15 cellular contexts compared by ENCODE assay signal in genomic region chr19:3456925-3457530, GRCh38. TPM values are rescaled to one million over a fixed set of nuclear protein-coding genes. Genes with fewer than 3 reads are reported as not detected.
DNase-seq lines count a peak whose midpoint lies in the region; ATAC-seq and TF ChIP-seq lines count a peak whose summit lies in the region.
"Had no signal": no experiment of that assay in that cellular context is flagged by ENCODE, and none has a peak within 500 bp of the region (broad histone marks: within the 10 kb centered on the region; RNA-seq: fewer than 3 reads in every experiment).

No MANE protein-coding gene starts in this region.

- H3K27me3 ChIP-seq in ACC112 (ENCODE audit: insufficient read depth, low read length) (no peaks in the 10 kb centered on the region), Peyer's patch (no peaks in the 10 kb centered on the region), skeletal muscle tissue (ENCODE audit: control insufficient read depth in 3 of 3, insufficient read depth in 3 of 3, low read length in 3 of 3) (no peaks in the 10 kb centered on the region)
- H3K27me3 ChIP-seq: SJSA1 had no signal

- peak overlapping the region; percentile 42 for H3K4me3 Mint-ChIP-seq in glutamatergic neuron (ENCODE audit: unreplicated experiment)
- H3K4me3 Mint-ChIP-seq in activated CD4-positive, alpha-beta memory T cell treated with anti-CD3 and anti-CD28 coated beads, Interleukin-2, amount 10 ng/mL, durations not matched to agents 7 days and 5 days = no peak overlapping the region
- H3K4me3 Mint-ChIP-seq: activated B cell treated with CpG ODN at 0.5 μM for 24 hours had no signal

- no peaks in the 10 kb centered on the region for H3K4me1 Mint-ChIP-seq in glutamatergic neuron (ENCODE audit: low read depth, unreplicated experiment)
- peaks cover 2% of the 10 kb centered on the region for H3K4me1 Mint-ChIP-seq in activated CD4-positive, alpha-beta memory T cell treated with anti-CD3 and anti-CD28 coated beads, Interleukin-2, amount 10 ng/mL, durations not matched to agents 7 days and 5 days

- no peak overlapping the region for H3K27ac Mint-ChIP-seq in glutamatergic neuron (ENCODE audit: unreplicated experiment)
- no peak overlapping the region for H3K27ac Mint-ChIP-seq in activated CD4-positive, alpha-beta memory T cell treated with anti-CD3 and anti-CD28 coated beads, Interleukin-2, amount 10 ng/mL, durations not matched to agents 7 days and 5 days
- H3K27ac Mint-ChIP-seq: activated B cell treated with CpG ODN at 0.5 μM for 24 hours had no signal

- peaks cover 12% of the 10 kb centered on the region; the same call in 1 of the 2 replicates for H3K36me3 ChIP-seq in ACC112 (ENCODE audit: insufficient read depth, low read length)
- peaks cover 0 to 56% (median 0%) of the 10 kb centered on the region in 3 donors for H3K36me3 ChIP-seq in Peyer's patch
- H3K36me3 ChIP-seq in skeletal muscle tissue (ENCODE audit: control insufficient read depth in 3 of 3, insufficient read depth in 3 of 3, low read length in 3 of 3) = peaks cover 38 to 49% (median 47%) of the 10 kb centered on the region in 3 donors

- H3K79me2 ChIP-seq in ACC112 (ENCODE audit: control insufficient read depth, insufficient read depth, low read length, unreplicated experiment) = peaks cover 5% of the 10 kb centered on the region

- H3K4me3 ChIP-seq in ACC112 (ENCODE audit: low read depth, low read length) = no peak overlapping the region
- H3K4me3 ChIP-seq in Peyer's patch = no peak overlapping the region
- no peak overlapping the region for H3K4me3 ChIP-seq in skeletal muscle tissue (ENCODE audit: low read length in 3 of 3)
- H3K4me3 ChIP-seq: SJSA1 had no signal

- peaks cover 9% of the 10 kb centered on the region for H3K27me3 Mint-ChIP-seq in glutamatergic neuron (ENCODE audit: unreplicated experiment)
- no peaks in the 10 kb centered on the region for H3K27me3 Mint-ChIP-seq in activated CD4-positive, alpha-beta memory T cell treated with anti-CD3 and anti-CD28 coated beads, Interleukin-2, amount 10 ng/mL, durations not matched to agents 7 days and 5 days
- H3K27me3 Mint-ChIP-seq: activated B cell treated with CpG ODN at 0.5 μM for 24 hours had no signal

- TF ChIP-seq CTCF in Peyer's patch (IDR thresholded peaks at IDR 0.05) (no peak), glutamatergic neuron (IDR thresholded peaks at IDR 0.05; ENCODE audit: partially characterized antibody, unreplicated experiment) (no peak)

- no peaks in the 10 kb centered on the region for H3K9me3 ChIP-seq in Peyer's patch
- H3K9me3 ChIP-seq in skeletal muscle tissue (ENCODE audit: control insufficient read depth in 3 of 3, low read length in 3 of 3) = no peaks in the 10 kb centered on the region
- H3K9me3 ChIP-seq: SJSA1 had no signal

- peaks cover 21% of the 10 kb centered on the region for H3K4me1 ChIP-seq in ACC112 (ENCODE audit: control insufficient read depth, insufficient read depth, low read length, unreplicated experiment)
- H3K4me1 ChIP-seq in Peyer's patch = peaks cover 0 to 32% (median 0%) of the 10 kb centered on the region in 4 donors
- H3K4me1 ChIP-seq in skeletal muscle tissue (ENCODE audit: control insufficient read depth in 3 of 3, insufficient read depth in 3 of 3, low read length in 3 of 3) = peaks cover 19 to 30% (median 27%) of the 10 kb centered on the region in 3 donors
- H3K4me1 ChIP-seq: SJSA1 had no signal

- no peak for DNase-seq in Peyer's patch
- DNase-seq in glutamatergic neuron = no peak
- DNase-seq in cerebellum (ENCODE audit: low spot score) = no peak
- DNase-seq in COLO668 (lab: John Stamatoyannopoulos, UW; ENCODE audit: unreplicated experiment) = no peak
- no peak for DNase-seq in activated CD4-positive, alpha-beta memory T cell treated with anti-CD3 and anti-CD28 coated beads, Interleukin-2, amount 10 ng/mL, durations not matched to agents 7 days and 5 days
- DNase-seq: activated B cell treated with CpG ODN at 0.5 μM for 24 hours, AML-193, DMS79 treated with DMSO at 0.1 percent for 48 hours, NCI-H69 had no signal

- ATAC-seq in HG02763 (IDR thresholded peaks at IDR 0.05; ENCODE audit: unreplicated experiment) = no peak

- TF ChIP-seq POLR2A in Peyer's patch (IDR thresholded peaks at IDR 0.05) = no peak

- H3K27ac ChIP-seq in ACC112 (ENCODE audit: low read depth, low read length) (peak overlapping the region; percentile 57; the same call in 1 of the 2 replicates), Peyer's patch (peak overlapping the region in 3 of 4 donors; percentile 64 to 86 (median 69)), skeletal muscle tissue (ENCODE audit: low read depth, low read length) (peak overlapping the region; percentile 74)
- H3K27ac ChIP-seq: SJSA1 had no signal

- POLR2A ChIA-PET in activated CD4-positive, alpha-beta memory T cell treated with anti-CD3 and anti-CD28 coated beads, Interleukin-2, amount 10 ng/mL, durations not matched to agents 7 days and 5 days (lab: Charles Lee) = no interaction called here

- H3K36me3 Mint-ChIP-seq in glutamatergic neuron (ENCODE audit: unreplicated experiment) = no peaks in the 10 kb centered on the region
- H3K36me3 Mint-ChIP-seq in activated CD4-positive, alpha-beta memory T cell treated with anti-CD3 and anti-CD28 coated beads, Interleukin-2, amount 10 ng/mL, durations not matched to agents 7 days and 5 days (ENCODE audit: low read depth) = peaks cover 2% of the 10 kb centered on the region

- CTCF ChIA-PET in activated CD4-positive, alpha-beta memory T cell treated with anti-CD3 and anti-CD28 coated beads, Interleukin-2, amount 10 ng/mL, durations not matched to agents 7 days and 5 days (lab: Charles Lee) = no interaction called here

- peaks cover 1% of the 10 kb centered on the region for H3K9me3 Mint-ChIP-seq in glutamatergic neuron (ENCODE audit: unreplicated experiment)
- no peaks in the 10 kb centered on the region for H3K9me3 Mint-ChIP-seq in activated CD4-positive, alpha-beta memory T cell treated with anti-CD3 and anti-CD28 coated beads, Interleukin-2, amount 10 ng/mL, durations not matched to agents 7 days and 5 days
- H3K9me3 Mint-ChIP-seq: activated B cell treated with CpG ODN at 0.5 μM for 24 hours had no signal

- H2AFZ ChIP-seq in ACC112 (ENCODE audit: low read length, unreplicated experiment) = no peak overlapping the region

- no peak overlapping the region for H3K9ac ChIP-seq in skeletal muscle tissue (ENCODE audit: low read depth in 1 of 3, low read length in 3 of 3)

RNA-seq across cellular contexts. Expression of gene SMIM24, which starts 23.3 kb away (rescaled TPM):
- total RNA-seq in Peyer's patch (1,000 to 10,000 TPM in 1 of 4 donors, 100 to 1,000 TPM in 2, 10 to 100 TPM in 1; 75.9 to 1,153 (median 771) TPM), glutamatergic neuron (ENCODE audit: unreplicated experiment) (not detected), skeletal muscle tissue (not detected), cerebellum (0.27 TPM)
- not detected for total RNA-seq in activated CD4-positive, alpha-beta memory T cell treated with anti-CD3 and anti-CD28 coated beads, Interleukin-2, amount 10 ng/mL, durations not matched to agents 7 days and 5 days
- total RNA-seq: activated B cell treated with CpG ODN at 0.5 μM for 24 hours, aorta, H4, SJSA1 had no signal

RNA-seq across cellular contexts. Expression of gene SMIM44, which starts 26.2 kb away (rescaled TPM):
- 10 to 100 TPM in 1 of 4 donors, 1 to 10 TPM in 1, not detected in 2; 5.4 to 11.0 TPM for total RNA-seq in Peyer's patch
- total RNA-seq in glutamatergic neuron (ENCODE audit: unreplicated experiment) = not detected
- not detected for total RNA-seq in skeletal muscle tissue
- not detected for total RNA-seq in cerebellum
- total RNA-seq in activated CD4-positive, alpha-beta memory T cell treated with anti-CD3 and anti-CD28 coated beads, Interleukin-2, amount 10 ng/mL, durations not matched to agents 7 days and 5 days = not detected
- total RNA-seq: activated B cell treated with CpG ODN at 0.5 μM for 24 hours, aorta, H4, SJSA1 had no signal

RNA-seq across cellular contexts. Expression of gene DOHH, which starts 43.4 kb away (rescaled TPM):
- 10 to 100 TPM in 1 of 4 donors, 1 to 10 TPM in 3; 5.6 to 10.2 (median 9.5) TPM for total RNA-seq in Peyer's patch
- total RNA-seq in glutamatergic neuron (ENCODE audit: unreplicated experiment) = 8.5 TPM
- total RNA-seq in skeletal muscle tissue = 9.4 TPM
- total RNA-seq in cerebellum = 4.8 TPM
- total RNA-seq in activated CD4-positive, alpha-beta memory T cell treated with anti-CD3 and anti-CD28 coated beads, Interleukin-2, amount 10 ng/mL, durations not matched to agents 7 days and 5 days = 10 to 100 TPM; 11.1 to 11.8 TPM

RNA-seq across cellular contexts. Expression of gene FZR1, which starts 49.1 kb away (rescaled TPM):
- total RNA-seq in Peyer's patch = 10 to 100 TPM; 24.8 to 75.1 (median 38.7) TPM
- 51.3 TPM for total RNA-seq in glutamatergic neuron (ENCODE audit: unreplicated experiment)
- 14.6 TPM for total RNA-seq in skeletal muscle tissue
- 43.2 TPM for total RNA-seq in cerebellum
- total RNA-seq in activated CD4-positive, alpha-beta memory T cell treated with anti-CD3 and anti-CD28 coated beads, Interleukin-2, amount 10 ng/mL, durations not matched to agents 7 days and 5 days = 10 to 100 TPM; 72.2 to 75.6 TPM

Comparison
In these comparisons a context has a peak if more than half of its experiments do, and no peak if none do; other contexts are left out.
1. RNA of gene SMIM24, which starts 23.3 kb away (total RNA-seq): 75.9 to 1,153 TPM in Peyer's patch; not detected in glutamatergic neuron (single experiment), 0.27 TPM in cerebellum (single experiment), not detected in activated CD4-positive, alpha-beta memory T cell treated with anti-CD3 and anti-CD28 coated beads, Interleukin-2, amount 10 ng/mL, durations not matched to agents 7 days and 5 days and not detected in skeletal muscle tissue (single experiment); every median in the first group is over 10 times any median in the second.
2. Peak in every context shown above with its lines, with median percentiles within 50 percentile points of each other: H3K27ac ChIP-seq.